Comparison of ENCODE assay signal across 9 cellular contexts in genomic region chr22:42919199-42919598, GRCh38.
A peak's percentile ranks its signal among the peaks of the same experiment; 100 is the strongest.
DNase-seq lines count a peak whose midpoint lies in the region; ATAC-seq, FAIRE-seq and TF ChIP-seq lines count a peak whose summit lies in the region.
"Had no signal": no experiment of that assay in that cellular context is flagged by ENCODE, and none has a peak within 500 bp of the region (broad histone marks: within the 10 kb centered on the region; RNA-seq: fewer than 3 reads in every experiment).

No MANE protein-coding gene starts in this region.

- H3K27me3 Mint-ChIP-seq in CD8-positive, alpha-beta T cell (ENCODE audit: low read depth) = no peaks in the 10 kb centered on the region

- no peak overlapping the region for H3K27ac Mint-ChIP-seq in CD8-positive, alpha-beta T cell

- POLR2A ChIA-PET in A673 (lab: Charles Lee; ENCODE audit: low non-redundant PET) = interaction anchor here (0.6 to 0.7 kb wide), 2 partner anchors 27 to 297 kb away, joined by 3 read pairs; no protein-coding TSS in a partner anchor
- POLR2A ChIA-PET in CD8-positive, alpha-beta T cell (lab: Charles Lee) = no interaction called here

- DNase-seq in A673 (ENCODE audit: low spot score) = peak; percentile 92
- DNase-seq in CD8-positive, alpha-beta T cell = no peak
- peak; percentile 83 for DNase-seq in RCC 7860 (ENCODE audit: low spot score)
- no peak for DNase-seq in left ventricle myocardium superior
- DNase-seq in dedifferentiated amniotic fluid mesenchymal stem cell (ENCODE audit: extremely low spot score) = no peak
- DNase-seq in NOMO-1 treated with DMSO at 0.1 percent for 48 hours (lab: John Stamatoyannopoulos, UW; ENCODE audit: unreplicated experiment) = no peak
- DNase-seq in RPMI8226 = no peak
- no peak for DNase-seq in NCI-H146 (lab: John Stamatoyannopoulos, UW)
- DNase-seq: NCI-H1436 treated with DMSO at 0.1 percent for 48 hours had no signal

- H3K9me3 Mint-ChIP-seq in CD8-positive, alpha-beta T cell = no peaks in the 10 kb centered on the region

- H3K9me3 ChIP-seq in A673 (ENCODE audit: low read depth, low read length, poor library complexity, severe bottlenecking) = no peaks in the 10 kb centered on the region
- H3K9me3 ChIP-seq in CD8-positive, alpha-beta T cell (ENCODE audit: low read length) = no peaks in the 10 kb centered on the region

- peaks cover 35% of the 10 kb centered on the region for H3K4me1 Mint-ChIP-seq in CD8-positive, alpha-beta T cell (ENCODE audit: low read depth)

- TF ChIP-seq CTCF in A673 (conservative IDR thresholded peaks at IDR 0.05; ENCODE audit: low read depth, low read length) = no peak
- TF ChIP-seq CTCF in CD8-positive, alpha-beta T cell (IDR thresholded peaks at IDR 0.05) = no peak

- peaks cover 8% of the 10 kb centered on the region for H3K4me1 ChIP-seq in A673 (ENCODE audit: insufficient read depth, low read length, poor library complexity, severe bottlenecking)
- peaks cover 17% of the 10 kb centered on the region for H3K4me1 ChIP-seq in CD8-positive, alpha-beta T cell (ENCODE audit: insufficient read depth, low read length)

- H3K27ac ChIP-seq in A673 (ENCODE audit: low read depth, low read length, poor library complexity, severe bottlenecking) = no peak overlapping the region
- H3K27ac ChIP-seq in CD8-positive, alpha-beta T cell (ENCODE audit: low read depth, low read length) = no peak overlapping the region

- ATAC-seq in CD8-positive, alpha-beta T cell = peak; percentile 6
- ATAC-seq in left ventricle myocardium superior = peak; percentile 5

- H3K36me3 Mint-ChIP-seq in CD8-positive, alpha-beta T cell = no peaks in the 10 kb centered on the region

- no peak overlapping the region for H3K4me3 ChIP-seq in A673 (ENCODE audit: low read depth, low read length, poor library complexity, severe bottlenecking)
- no peak overlapping the region for H3K4me3 ChIP-seq in CD8-positive, alpha-beta T cell (ENCODE audit: low read depth, low read length)

- peak; percentile 74 for FAIRE-seq in RCC 7860 (lab: Jason Lieb, UNC)

- CTCF ChIA-PET in A673 (lab: Charles Lee) = no interaction called here
- CTCF ChIA-PET in CD8-positive, alpha-beta T cell (lab: Charles Lee) = interaction anchor here (0.9 kb wide), 1 partner anchor 11 kb away, joined by 3 read pairs; no protein-coding TSS in a partner anchor

- intact Hi-C loops in A673 (cut with micrococcal nuclease; ENCODE audit: unreplicated experiment) = no loop called here
- intact Hi-C loops in CD8-positive, alpha-beta T cell (cut with DNase I, micrococcal nuclease) = no loop called here
- intact Hi-C loops in left ventricle myocardium superior (cut with micrococcal nuclease) = no loop called here

- H3K4me3 Mint-ChIP-seq in CD8-positive, alpha-beta T cell = no peak overlapping the region

- no TSS peak for BruUV-seq in A673 (replicated peaks; lab: Mats Ljungman, UMichigan)

- no peaks in the 10 kb centered on the region for H3K27me3 ChIP-seq in A673 (replicated peaks; ENCODE audit: insufficient read depth, low read depth, low read length, poor library complexity)
- H3K27me3 ChIP-seq in CD8-positive, alpha-beta T cell (ENCODE audit: insufficient read depth, low read length) = no peaks in the 10 kb centered on the region

- no peaks in the 10 kb centered on the region for H3K36me3 ChIP-seq in A673 (ENCODE audit: insufficient read depth, low read length, poor library complexity, severe bottlenecking)
- no peaks in the 10 kb centered on the region for H3K36me3 ChIP-seq in CD8-positive, alpha-beta T cell (ENCODE audit: insufficient read depth, low read length)

Comparison
In these comparisons a context has a peak if more than half of its experiments do, and no peak if none do; other contexts are left out.
1. DNase-seq: peak in A673 (single experiment) and RCC 7860 (single experiment); none in CD8-positive, alpha-beta T cell (0 of 7), left ventricle myocardium superior (single experiment), dedifferentiated amniotic fluid mesenchymal stem cell (single experiment), NOMO-1 treated with DMSO at 0.1 percent for 48 hours (single experiment), RPMI8226 (single experiment) and NCI-H146 (single experiment).